Comparison of ENCODE assay signal across 1 cellular context in genomic region chr17:40530531-40530987, GRCh38.
TF ChIP-seq lines count a peak whose summit lies in the region.

No MANE protein-coding gene starts in this region.

TF ChIP-seq in IMR-90, 13 proteins besides CTCF, POLR2A, EP300 and RAD21:
- TF ChIP-seq NFE2L2 (IDR thresholded peaks at IDR 0.05; ENCODE audit: low read depth, low read length): no peak
